ENCODE assay signal across 17 cellular contexts in the genomic region with DNA sequence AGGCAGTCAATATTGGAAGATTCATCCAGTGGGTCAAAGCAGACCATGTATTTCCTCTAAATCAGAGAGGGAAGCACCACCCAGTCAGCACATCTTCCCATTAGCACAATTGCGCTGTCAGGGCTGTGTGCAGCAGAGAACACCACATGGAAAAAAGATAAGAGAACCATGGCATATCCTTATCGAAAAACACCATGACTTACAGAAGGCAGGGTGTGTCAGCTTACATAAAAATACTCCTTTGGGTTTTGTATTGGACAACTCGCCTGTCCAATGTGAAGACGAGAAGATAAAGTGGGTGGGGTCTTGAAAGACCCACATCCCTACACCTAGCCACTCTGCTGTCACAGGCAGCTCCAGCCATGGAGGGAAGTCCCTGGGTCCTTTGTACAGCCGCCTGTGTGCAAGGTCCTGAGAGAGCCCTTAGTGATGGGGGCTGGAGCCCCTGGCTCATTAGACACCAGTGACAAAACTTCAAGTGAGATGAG.
"Had no signal": no experiment of that assay in that cellular context is flagged by ENCODE, and none has a peak within 500 bp of the region (broad histone marks: within the 10 kb centered on the region; RNA-seq: fewer than 3 reads in every experiment).

No MANE protein-coding gene starts in this region.

- H3K4me3 ChIP-seq: heart left ventricle, smooth muscle cell, tibial artery, upper lobe of left lung, uterus had no signal

- H3K9me3 ChIP-seq: neutrophil, upper lobe of left lung, uterus had no signal

- DNase-seq: dermis blood vessel endothelial cell; foreskin melanocyte; heart left ventricle; hippocampal formation; left colon; mesendoderm; naive B cell; stimulated activated CD4-positive, alpha-beta T cell treated with anti-CD3 and anti-CD28 coated beads, Interleukin-2, amount 100 ng/mL, for 48 hours; stimulated activated naive CD8-positive, alpha-beta T cell treated with anti-CD3 and anti-CD28 coated beads, Interleukin-15, Interleukin-2, amounts not matched to agents 100 U/mL and 50 U/mL, for 24 hours; tibial artery; upper lobe of left lung; uterus had no signal

- H3K27ac Mint-ChIP-seq: nephron had no signal

- H3K27ac ChIP-seq: heart left ventricle, neutrophil, tibial artery, upper lobe of left lung, uterus had no signal

- ATAC-seq: heart left ventricle; left colon; stimulated activated naive CD8-positive, alpha-beta T cell treated with anti-CD3 and anti-CD28 coated beads, Interleukin-15, Interleukin-2, amounts not matched to agents 100 U/mL and 50 U/mL, for 24 hours had no signal

- H3K36me3 ChIP-seq: heart left ventricle, neutrophil, tibial artery, upper lobe of left lung, uterus had no signal

- H3K27me3 ChIP-seq: upper lobe of left lung, uterus had no signal

- H3K4me1 ChIP-seq: tibial artery, uterus had no signal

- H3K4me3 Mint-ChIP-seq: naive B cell, nephron had no signal

- FAIRE-seq: colon, endothelial cell of umbilical vein had no signal

- H3K4me1 Mint-ChIP-seq: naive B cell, nephron had no signal

- H3K4me2 ChIP-seq: smooth muscle cell had no signal
